In the genomic region with DNA sequence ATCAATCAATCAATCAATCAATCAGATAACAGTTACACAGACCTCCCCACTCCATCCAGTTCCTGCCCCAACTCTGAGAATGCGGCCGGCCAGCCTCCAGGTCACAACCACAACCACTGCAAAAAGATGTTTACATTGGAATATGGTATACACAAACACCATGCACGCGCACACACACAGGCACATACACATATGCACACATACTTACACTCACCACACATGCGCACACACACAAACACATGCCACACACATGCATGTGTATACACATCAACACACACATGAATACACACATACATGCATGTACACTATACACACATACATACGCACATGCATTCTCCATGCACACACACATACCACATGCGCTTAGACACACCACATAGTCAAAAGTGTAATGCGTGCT, we compare ENCODE assay signal across 31 cellular contexts.
"Had no signal": no experiment of that assay in that cellular context is flagged by ENCODE, and none has a peak within 500 bp of the region (broad histone marks: within the 10 kb centered on the region; RNA-seq: fewer than 3 reads in every experiment).

No MANE protein-coding gene starts in this region.

- H3K27ac ChIP-seq: KMS-11, Peyer's patch, SJSA1 had no signal

- H3K4me3 Mint-ChIP-seq: activated CD4-positive, alpha-beta memory T cell treated with anti-CD3 and anti-CD28 coated beads for 36 hours; activated CD4-positive, alpha-beta T cell treated with anti-CD3 and anti-CD28 coated beads for 36 hours; activated naive CD4-positive, alpha-beta T cell treated with anti-CD3 and anti-CD28 coated beads, Interleukin-2, amount 10 ng/mL, durations not matched to agents 7 days and 5 days; activated naive CD8-positive, alpha-beta T cell; activated naive CD8-positive, alpha-beta T cell treated with anti-CD3 and anti-CD28 coated beads, Interleukin-2, amount 50 U/mL, for 24 hours; T-helper 1 cell treated with Interleukin-12 subunit alpha and Interleukin-12 subunit beta and Interleukin-4 antibody, amounts not matched to agents 30 μg/mL and 1 μg/mL, for 36 hours; T-helper 2 cell treated with Interferon-gamma antibody and Interleukin-4, amounts not matched to agents 5 μg/mL and 100 μg/mL, for 36 hours; WTC11 had no signal

- DNase-seq: activated CD4-positive, alpha-beta memory T cell treated with anti-CD3 and anti-CD28 coated beads for 36 hours; activated CD4-positive, alpha-beta T cell treated with anti-CD3 and anti-CD28 coated beads for 36 hours; activated CD4-positive, alpha-beta T cell treated with anti-CD3 and anti-CD28 coated beads, Interleukin-2, amount 50 U/mL, for 1 hour; activated effector memory CD4-positive, alpha-beta T cell treated with Interleukin-2 at 50 U/mL for 16 hours; activated naive CD4-positive, alpha-beta T cell treated with anti-CD3 and anti-CD28 coated beads, Interleukin-2, amount 10 ng/mL, durations not matched to agents 7 days and 5 days; activated naive CD8-positive, alpha-beta T cell treated with anti-CD3 and anti-CD28 coated beads, Interleukin-2, amount 50 U/mL, for 24 hours; activated T-cell treated with anti-CD3 and anti-CD28 coated beads, Interleukin-2, amount 50 U/mL, for 48 hours; anterior cingulate cortex; central memory CD4-positive, alpha-beta T cell; MM.1S; MV-4-11; NCI-H1092; NCI-H1436 treated with DMSO at 0.1 percent for 48 hours; NCI-H1694 treated with DMSO at 0.1 percent for 48 hours; NCI-H2029; NCI-H345; NCI-H524 treated with DMSO at 0.1 percent for 48 hours; NK-92 treated with Interleukin-12 subunit alpha and Interleukin-12 subunit beta, amount 100 ng/mL, for 24 hours; PC-3; Peyer's patch; RPMI8226; SHP77 treated with DMSO at 0.1 percent for 48 hours; SK-N-SH had no signal

- H3K9me3 Mint-ChIP-seq: activated CD4-positive, alpha-beta memory T cell treated with anti-CD3 and anti-CD28 coated beads for 36 hours; activated naive CD4-positive, alpha-beta T cell treated with anti-CD3 and anti-CD28 coated beads, Interleukin-2, amount 10 ng/mL, durations not matched to agents 7 days and 5 days; activated naive CD8-positive, alpha-beta T cell treated with anti-CD3 and anti-CD28 coated beads, Interleukin-2, amount 50 U/mL, for 24 hours; T-helper 1 cell treated with Interleukin-12 subunit alpha and Interleukin-12 subunit beta and Interleukin-4 antibody, amounts not matched to agents 30 μg/mL and 1 μg/mL, for 36 hours; T-helper 2 cell treated with Interferon-gamma antibody and Interleukin-4, amounts not matched to agents 5 μg/mL and 100 μg/mL, for 36 hours; WTC11 had no signal

- H3K36me3 Mint-ChIP-seq: activated CD4-positive, alpha-beta memory T cell treated with anti-CD3 and anti-CD28 coated beads for 36 hours; activated naive CD4-positive, alpha-beta T cell treated with anti-CD3 and anti-CD28 coated beads, Interleukin-2, amount 10 ng/mL, durations not matched to agents 7 days and 5 days; activated naive CD8-positive, alpha-beta T cell; brain; WTC11 had no signal

- H3K27ac Mint-ChIP-seq: activated CD4-positive, alpha-beta memory T cell treated with anti-CD3 and anti-CD28 coated beads for 36 hours; activated CD4-positive, alpha-beta T cell treated with anti-CD3 and anti-CD28 coated beads for 36 hours; activated naive CD4-positive, alpha-beta T cell treated with anti-CD3 and anti-CD28 coated beads, Interleukin-2, amount 10 ng/mL, durations not matched to agents 7 days and 5 days; activated naive CD8-positive, alpha-beta T cell; activated naive CD8-positive, alpha-beta T cell treated with anti-CD3 and anti-CD28 coated beads, Interleukin-2, amount 50 U/mL, for 24 hours; T-helper 1 cell treated with Interleukin-12 subunit alpha and Interleukin-12 subunit beta and Interleukin-4 antibody, amounts not matched to agents 30 μg/mL and 1 μg/mL, for 36 hours; T-helper 2 cell treated with Interferon-gamma antibody and Interleukin-4, amounts not matched to agents 5 μg/mL and 100 μg/mL, for 36 hours; WTC11 had no signal

- ATAC-seq: activated CD4-positive, alpha-beta T cell treated with anti-CD3 and anti-CD28 coated beads for 36 hours; activated CD4-positive, CD25-positive, alpha-beta regulatory T cell treated with anti-CD3 and anti-CD28 coated beads, Interleukin-2, amount 50 U/mL, for 24 hours; activated naive CD8-positive, alpha-beta T cell treated with anti-CD3 and anti-CD28 coated beads, Interleukin-2, amount 50 U/mL, for 24 hours; PC-3; WTC11 had no signal

- H3K4me3 ChIP-seq: Peyer's patch, SJSA1 had no signal

- H3K27me3 Mint-ChIP-seq: activated naive CD8-positive, alpha-beta T cell had no signal

- H3K4me1 Mint-ChIP-seq: activated naive CD4-positive, alpha-beta T cell treated with anti-CD3 and anti-CD28 coated beads, Interleukin-2, amount 10 ng/mL, durations not matched to agents 7 days and 5 days had no signal
